Comparison of ENCODE assay signal across 28 cellular contexts in genomic region chr9:74598874-74599273, GRCh38.
"Had no signal": no experiment of that assay in that cellular context is flagged by ENCODE, and none has a peak within 500 bp of the region (broad histone marks: within the 10 kb centered on the region; RNA-seq: fewer than 3 reads in every experiment).

No MANE protein-coding gene starts in this region.

- H3K27me3 ChIP-seq: stomach, suprapubic skin, testis, thyroid gland, tibial artery, tibial nerve, transverse colon, upper lobe of left lung, upper lobe of right lung, uterus, vagina had no signal

- H3K36me3 ChIP-seq: stomach, suprapubic skin, thoracic aorta, thyroid gland, tibial artery, tibial nerve, transverse colon, upper lobe of left lung, upper lobe of right lung, uterus, vagina had no signal

- H3K4me3 ChIP-seq: stomach, suprapubic skin, testis, thoracic aorta, thyroid gland, tibial artery, tibial nerve, transverse colon, upper lobe of left lung, upper lobe of right lung, uterus, vagina had no signal

- H3K9me3 Mint-ChIP-seq: stimulated activated effector memory CD8-positive, alpha-beta T cell treated with anti-CD3 and anti-CD28 coated beads, Interleukin-12 subunit alpha, Interleukin-12 subunit beta, amount 100 ng/mL, for 72 hours; stimulated activated memory B cell treated with anti-CD40 and anti-IgM and Interleukin-4, amounts not matched to agents 10 μg/mL and 1 μg/mL and 100 μg/mL, for 72 hours; stimulated activated naive B cell treated with anti-CD40 and anti-IgM and Interleukin-4, amounts not matched to agents 10 μg/mL and 1 μg/mL and 100 μg/mL, for 72 hours; stimulated activated naive CD8-positive, alpha-beta T cell treated with anti-CD3 and anti-CD28 coated beads, Interleukin-15, amount 100 ng/mL, for 72 hours; stimulated activated naive CD8-positive, alpha-beta T cell treated with anti-CD3 and anti-CD28 coated beads, Interleukin-15, Interleukin-2, amounts not matched to agents 100 ng/mL and 50 ng/mL, for 24 hours; type B pancreatic cell had no signal

- H3K9me3 ChIP-seq: stomach, suprapubic skin, testis, thoracic aorta, thyroid gland, tibial artery, tibial nerve, transverse colon, upper lobe of left lung, upper lobe of right lung, uterus, vagina had no signal

- FAIRE-seq: urothelium cell line had no signal

- DNase-seq: stimulated activated CD4-positive, alpha-beta T cell treated with anti-CD3 and anti-CD28 coated beads, Interleukin-2, amount 100 ng/mL, for 48 hours; stimulated activated CD4-positive, alpha-beta T cell treated with anti-CD3 and anti-CD28 coated beads, Interleukin-4, amount 100 ng/mL, for 1 hour; stimulated activated CD4-positive, alpha-beta T cell treated with anti-CD3 and anti-CD28 coated beads, Interleukin-4, amount 100 ng/mL, for 24 hours; stimulated activated CD4-positive, alpha-beta T cell treated with anti-CD3 and anti-CD28 coated beads, Interleukin-4, amount 100 ng/mL, for 4 hours; stimulated activated CD8-positive, alpha-beta memory T cell treated with anti-CD3 and anti-CD28 coated beads, Interleukin-4, amount 100 ng/mL, for 48 hours; stimulated activated naive B cell treated with anti-CD40 and anti-IgM and Interleukin-4, amounts not matched to agents 10 μg/mL and 1 μg/mL and 100 μg/mL, for 72 hours; stimulated activated naive CD4-positive, alpha-beta T cell; stimulated activated naive CD4-positive, alpha-beta T cell treated with Interleukin-2 at 50 U/mL for 16 hours; stimulated activated naive CD8-positive, alpha-beta T cell treated with anti-CD3 and anti-CD28 coated beads, Interleukin-15, amount 100 ng/mL, for 72 hours; stimulated activated naive CD8-positive, alpha-beta T cell treated with anti-CD3 and anti-CD28 coated beads, Interleukin-15, Interleukin-2, amounts not matched to agents 100 U/mL and 50 U/mL, for 24 hours; stomach; substantia nigra; testis; thyroid gland; tibial artery; transverse colon; upper lobe of left lung; upper lobe of right lung; uterus had no signal

- H3K4me3 Mint-ChIP-seq: stimulated activated effector memory CD8-positive, alpha-beta T cell treated with anti-CD3 and anti-CD28 coated beads, Interleukin-12 subunit alpha, Interleukin-12 subunit beta, amount 100 ng/mL, for 72 hours; stimulated activated memory B cell treated with anti-CD40 and anti-IgM and Interleukin-4, amounts not matched to agents 10 μg/mL and 1 μg/mL and 100 μg/mL, for 72 hours; stimulated activated naive B cell treated with anti-CD40 and anti-IgM and Interleukin-4, amounts not matched to agents 10 μg/mL and 1 μg/mL and 100 μg/mL, for 72 hours; stimulated activated naive CD8-positive, alpha-beta T cell treated with anti-CD3 and anti-CD28 coated beads, Interleukin-15, amount 100 ng/mL, for 72 hours; stimulated activated naive CD8-positive, alpha-beta T cell treated with anti-CD3 and anti-CD28 coated beads, Interleukin-15, Interleukin-2, amounts not matched to agents 100 ng/mL and 50 ng/mL, for 24 hours; type B pancreatic cell had no signal

- H3K27ac Mint-ChIP-seq: stimulated activated effector memory CD8-positive, alpha-beta T cell treated with anti-CD3 and anti-CD28 coated beads, Interleukin-12 subunit alpha, Interleukin-12 subunit beta, amount 100 ng/mL, for 72 hours; stimulated activated memory B cell treated with anti-CD40 and anti-IgM and Interleukin-4, amounts not matched to agents 10 μg/mL and 1 μg/mL and 100 μg/mL, for 72 hours; stimulated activated naive B cell treated with anti-CD40 and anti-IgM and Interleukin-4, amounts not matched to agents 10 μg/mL and 1 μg/mL and 100 μg/mL, for 72 hours; stimulated activated naive CD8-positive, alpha-beta T cell treated with anti-CD3 and anti-CD28 coated beads, Interleukin-15, amount 100 ng/mL, for 72 hours; stimulated activated naive CD8-positive, alpha-beta T cell treated with anti-CD3 and anti-CD28 coated beads, Interleukin-15, Interleukin-2, amounts not matched to agents 100 ng/mL and 50 ng/mL, for 24 hours; type B pancreatic cell had no signal

- H3K27me3 Mint-ChIP-seq: stimulated activated memory B cell treated with anti-CD40 and anti-IgM and Interleukin-4, amounts not matched to agents 10 μg/mL and 1 μg/mL and 100 μg/mL, for 72 hours; stimulated activated naive CD8-positive, alpha-beta T cell treated with anti-CD3 and anti-CD28 coated beads, Interleukin-15, amount 100 ng/mL, for 72 hours; stimulated activated naive CD8-positive, alpha-beta T cell treated with anti-CD3 and anti-CD28 coated beads, Interleukin-15, Interleukin-2, amounts not matched to agents 100 ng/mL and 50 ng/mL, for 24 hours had no signal

- H3K4me1 ChIP-seq: stomach, suprapubic skin, testis, thyroid gland, tibial artery, tibial nerve, transverse colon, upper lobe of left lung, upper lobe of right lung, uterus, vagina had no signal

- H3K36me3 Mint-ChIP-seq: stimulated activated effector memory CD8-positive, alpha-beta T cell treated with anti-CD3 and anti-CD28 coated beads, Interleukin-12 subunit alpha, Interleukin-12 subunit beta, amount 100 ng/mL, for 72 hours; stimulated activated memory B cell treated with anti-CD40 and anti-IgM and Interleukin-4, amounts not matched to agents 10 μg/mL and 1 μg/mL and 100 μg/mL, for 72 hours; stimulated activated naive B cell treated with anti-CD40 and anti-IgM and Interleukin-4, amounts not matched to agents 10 μg/mL and 1 μg/mL and 100 μg/mL, for 72 hours; type B pancreatic cell had no signal

- H3K4me1 Mint-ChIP-seq: stimulated activated effector memory CD8-positive, alpha-beta T cell treated with anti-CD3 and anti-CD28 coated beads, Interleukin-12 subunit alpha, Interleukin-12 subunit beta, amount 100 ng/mL, for 72 hours; stimulated activated memory B cell treated with anti-CD40 and anti-IgM and Interleukin-4, amounts not matched to agents 10 μg/mL and 1 μg/mL and 100 μg/mL, for 72 hours; stimulated activated naive B cell treated with anti-CD40 and anti-IgM and Interleukin-4, amounts not matched to agents 10 μg/mL and 1 μg/mL and 100 μg/mL, for 72 hours; stimulated activated naive CD8-positive, alpha-beta T cell treated with anti-CD3 and anti-CD28 coated beads, Interleukin-15, amount 100 ng/mL, for 72 hours had no signal

- H3K27ac ChIP-seq: stomach, suprapubic skin, testis, thoracic aorta, thyroid gland, tibial artery, tibial nerve, transverse colon, upper lobe of left lung, upper lobe of right lung, uterus, vagina had no signal

- ATAC-seq: stimulated activated effector memory CD8-positive, alpha-beta T cell treated with anti-CD3 and anti-CD28 coated beads, Interleukin-12 subunit alpha, Interleukin-12 subunit beta, amount 100 ng/mL, for 72 hours; stimulated activated memory B cell treated with anti-CD40 and anti-IgM and Interleukin-4, amounts not matched to agents 10 μg/mL and 1 μg/mL and 100 μg/mL, for 72 hours; stimulated activated naive B cell treated with anti-CD40 and anti-IgM and Interleukin-4, amounts not matched to agents 10 μg/mL and 1 μg/mL and 100 μg/mL, for 72 hours; stimulated activated naive CD8-positive, alpha-beta T cell treated with anti-CD3 and anti-CD28 coated beads, Interleukin-15, amount 100 ng/mL, for 72 hours; stimulated activated naive CD8-positive, alpha-beta T cell treated with anti-CD3 and anti-CD28 coated beads, Interleukin-15, Interleukin-2, amounts not matched to agents 100 U/mL and 50 U/mL, for 24 hours; upper lobe of right lung had no signal
